Comparison of ENCODE assay signal across 1 cellular context in the genomic region with DNA sequence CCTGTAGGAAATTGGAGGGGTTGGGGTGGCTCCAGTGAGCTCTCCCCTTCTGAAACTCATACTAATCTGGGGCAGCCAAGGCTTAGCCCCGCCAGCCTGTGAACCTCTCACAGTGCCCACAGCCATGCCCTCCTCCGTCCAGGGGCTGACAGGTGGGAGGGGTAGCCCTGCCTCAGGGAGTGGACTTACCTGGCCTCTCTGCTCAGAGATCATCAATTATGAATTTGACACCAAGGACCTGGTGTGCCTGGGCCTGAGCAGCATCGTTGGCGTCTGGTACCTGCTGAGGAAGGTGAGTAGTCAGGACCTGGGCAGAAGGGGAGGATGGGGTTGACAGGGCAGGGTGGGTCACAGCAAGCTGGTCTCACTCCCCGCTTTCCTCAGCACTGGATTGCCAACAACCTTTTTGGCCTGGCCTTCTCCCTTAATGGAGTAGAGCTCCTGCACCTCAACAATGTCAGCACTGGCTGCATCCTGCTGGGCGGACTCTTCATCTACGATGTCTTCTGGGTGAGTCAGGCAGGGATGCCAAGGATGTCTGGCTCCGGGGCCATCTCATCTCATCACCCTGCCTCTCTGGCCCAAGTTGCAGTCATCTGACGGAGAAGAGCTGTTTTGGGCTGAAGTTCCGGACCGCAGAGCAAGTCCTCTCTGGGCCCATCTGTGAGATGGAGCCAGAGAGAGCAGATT.
TF ChIP-seq lines count a peak whose summit lies in the region.

No MANE protein-coding gene starts in this region.

TF ChIP-seq in K562, 482 proteins besides CTCF, POLR2A, EP300 and RAD21:
- TF ChIP-seq, protein P1, sequence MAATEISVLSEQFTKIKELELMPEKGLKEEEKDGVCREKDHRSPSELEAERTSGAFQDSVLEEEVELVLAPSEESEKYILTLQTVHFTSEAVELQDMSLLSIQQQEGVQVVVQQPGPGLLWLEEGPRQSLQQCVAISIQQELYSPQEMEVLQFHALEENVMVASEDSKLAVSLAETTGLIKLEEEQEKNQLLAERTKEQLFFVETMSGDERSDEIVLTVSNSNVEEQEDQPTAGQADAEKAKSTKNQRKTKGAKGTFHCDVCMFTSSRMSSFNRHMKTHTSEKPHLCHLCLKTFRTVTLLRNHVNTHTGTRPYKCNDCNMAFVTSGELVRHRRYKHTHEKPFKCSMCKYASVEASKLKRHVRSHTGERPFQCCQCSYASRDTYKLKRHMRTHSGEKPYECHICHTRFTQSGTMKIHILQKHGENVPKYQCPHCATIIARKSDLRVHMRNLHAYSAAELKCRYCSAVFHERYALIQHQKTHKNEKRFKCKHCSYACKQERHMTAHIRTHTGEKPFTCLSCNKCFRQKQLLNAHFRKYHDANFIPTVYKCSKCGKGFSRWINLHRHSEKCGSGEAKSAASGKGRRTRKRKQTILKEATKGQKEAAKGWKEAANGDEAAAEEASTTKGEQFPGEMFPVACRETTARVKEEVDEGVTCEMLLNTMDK (IDR thresholded peaks at IDR 0.05; ENCODE audit: borderline replicate concordance, insufficient read depth, low read depth, low read length, poor library complexity, severe bottlenecking) = no peak
- TF ChIP-seq POLR2G (IDR thresholded peaks at IDR 0.05; ENCODE audit: low read depth, low read length) (0 out of 2 replicates have a peak, but pooled peaks have one; percentile 29), DIDO1 (tag; IDR thresholded peaks at IDR 0.05; ENCODE audit: low read depth) (no peak), MTA3 (IDR thresholded peaks at IDR 0.05; ENCODE audit: borderline replicate concordance) (no peak)
- TF ChIP-seq, protein P2, sequence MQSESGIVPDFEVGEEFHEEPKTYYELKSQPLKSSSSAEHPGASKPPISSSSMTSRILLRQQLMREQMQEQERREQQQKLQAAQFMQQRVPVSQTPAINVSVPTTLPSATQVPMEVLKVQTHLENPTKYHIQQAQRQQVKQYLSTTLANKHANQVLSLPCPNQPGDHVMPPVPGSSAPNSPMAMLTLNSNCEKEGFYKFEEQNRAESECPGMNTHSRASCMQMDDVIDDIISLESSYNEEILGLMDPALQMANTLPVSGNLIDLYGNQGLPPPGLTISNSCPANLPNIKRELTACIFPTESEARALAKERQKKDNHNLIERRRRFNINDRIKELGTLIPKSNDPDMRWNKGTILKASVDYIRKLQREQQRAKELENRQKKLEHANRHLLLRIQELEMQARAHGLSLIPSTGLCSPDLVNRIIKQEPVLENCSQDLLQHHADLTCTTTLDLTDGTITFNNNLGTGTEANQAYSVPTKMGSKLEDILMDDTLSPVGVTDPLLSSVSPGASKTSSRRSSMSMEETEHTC (IDR thresholded peaks at IDR 0.05) = no peak
- TF ChIP-seq, protein P3, sequence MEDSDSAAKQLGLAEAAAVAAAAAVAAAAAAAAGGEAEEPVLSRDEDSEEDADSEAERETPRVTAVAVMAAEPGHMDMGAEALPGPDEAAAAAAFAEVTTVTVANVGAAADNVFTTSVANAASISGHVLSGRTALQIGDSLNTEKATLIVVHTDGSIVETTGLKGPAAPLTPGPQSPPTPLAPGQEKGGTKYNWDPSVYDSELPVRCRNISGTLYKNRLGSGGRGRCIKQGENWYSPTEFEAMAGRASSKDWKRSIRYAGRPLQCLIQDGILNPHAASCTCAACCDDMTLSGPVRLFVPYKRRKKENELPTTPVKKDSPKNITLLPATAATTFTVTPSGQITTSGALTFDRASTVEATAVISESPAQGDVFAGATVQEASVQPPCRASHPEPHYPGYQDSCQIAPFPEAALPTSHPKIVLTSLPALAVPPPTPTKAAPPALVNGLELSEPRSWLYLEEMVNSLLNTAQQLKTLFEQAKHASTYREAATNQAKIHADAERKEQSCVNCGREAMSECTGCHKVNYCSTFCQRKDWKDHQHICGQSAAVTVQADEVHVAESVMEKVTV (CRISPR knock-in tag; IDR thresholded peaks at IDR 0.05) = no peak
